In the genomic region with DNA sequence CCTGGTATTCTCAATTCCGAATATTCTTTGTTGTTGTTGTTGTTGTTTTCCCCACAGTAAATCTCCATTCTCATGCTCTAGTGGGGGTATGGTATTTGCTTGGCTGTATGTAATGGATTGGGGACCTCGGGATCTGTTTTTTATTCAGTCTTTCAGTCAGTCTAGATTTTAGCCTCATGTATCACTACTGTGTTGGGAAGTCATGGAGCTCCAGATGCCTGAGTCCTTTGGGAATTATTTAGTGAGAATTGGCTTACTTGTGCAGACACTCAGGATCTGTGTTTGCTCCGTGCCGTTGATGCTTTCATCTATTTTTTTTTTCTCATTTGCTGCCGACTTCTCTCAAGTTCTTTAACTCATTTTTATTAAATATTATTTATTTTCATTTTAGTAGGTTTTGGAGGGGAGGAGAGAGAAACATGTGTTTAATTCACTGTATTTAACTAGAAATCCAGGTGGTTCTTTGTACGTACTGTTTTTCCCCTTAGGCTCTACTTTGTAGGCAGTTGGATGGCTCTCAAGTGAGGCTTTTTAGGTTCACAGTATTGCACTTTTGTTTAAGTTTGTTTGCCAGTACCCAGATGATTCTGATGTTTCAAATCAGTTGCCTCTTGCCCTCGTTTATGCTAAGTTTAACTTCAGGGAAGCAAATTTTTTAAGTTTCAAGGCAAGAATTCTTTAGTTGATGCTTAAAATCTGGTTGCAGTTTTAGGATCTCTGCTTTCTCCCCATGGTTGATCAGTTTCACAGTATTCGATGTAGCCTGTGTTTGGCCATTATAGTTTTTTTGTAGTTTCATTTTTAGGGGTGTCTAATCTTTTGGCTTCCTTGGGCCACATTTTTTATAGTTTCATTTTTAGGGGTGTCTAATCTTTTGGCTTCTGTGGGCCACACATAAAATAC, we compare ENCODE assay signal across 8 cellular contexts. TPM values are rescaled to one million over a fixed set of nuclear protein-coding genes. Genes with fewer than 3 reads are reported as not detected.
DNase-seq lines count a peak whose midpoint lies in the region; ATAC-seq and TF ChIP-seq lines count a peak whose summit lies in the region.

No MANE protein-coding gene starts in this region.

- peaks cover 4 to 65% (median 42%) of the 10 kb centered on the region in 4 donors for H3K4me1 ChIP-seq in stomach

- no peaks in the 10 kb centered on the region for H3K36me3 ChIP-seq in SK-N-MC (ENCODE audit: insufficient read depth, low read length)
- H3K36me3 ChIP-seq in stomach: peaks cover 0 to 3% (median 1%) of the 10 kb centered on the region in 4 donors
- H3K36me3 ChIP-seq in WERI-Rb-1: peaks cover 3% of the 10 kb centered on the region; the same call in 1 of the 2 replicates

- H3K9ac ChIP-seq in SK-N-MC (ENCODE audit: insufficient read length): peak overlapping the region; percentile 79

- 32 to 51% (median 42%) methylated on average over 8 of the region's 8 CpGs for WGBS in stomach, 5 donors

- DNase-seq in NCI-H2081 (lab: John Stamatoyannopoulos, UW) (peak; percentile 15 to 27), NCI-H2081 treated with DMSO at 0.1 percent for 48 hours (lab: John Stamatoyannopoulos, UW) (no peak), SK-N-MC (ENCODE audit: low read depth, low spot score) (no peak), fibroblast of villous mesenchyme (ENCODE audit: low read depth) (no peak), stomach (no peak), WERI-Rb-1 (no peak), GF-D8 (lab: John Stamatoyannopoulos, UW) (no peak)

- ATAC-seq in GM21723 (IDR thresholded peaks at IDR 0.05; ENCODE audit: unreplicated experiment): no peak

- no peaks in the 10 kb centered on the region for H3K9me3 ChIP-seq in SK-N-MC (ENCODE audit: low read depth, low read length)
- no peaks in the 10 kb centered on the region for H3K9me3 ChIP-seq in stomach
- no peaks in the 10 kb centered on the region for H3K9me3 ChIP-seq in WERI-Rb-1 (ENCODE audit: severe bottlenecking)

- H3K4me3 ChIP-seq in SK-N-MC (peak overlapping the region; percentile 77), fibroblast of villous mesenchyme (ENCODE audit: low read depth, low read length) (peak overlapping the region; percentile 21), stomach (peak overlapping the region in 3 of 4 donors; percentile 6 to 16 (median 15)), WERI-Rb-1 (ENCODE audit: low read depth, low read length) (no peak overlapping the region)

- intact Hi-C loops in stomach (cut with DNase I; ENCODE audit: low total_unique reads): no loop called here

- TF ChIP-seq POLR2A in stomach (IDR thresholded peaks at IDR 0.05): no peak

- no peak for TF ChIP-seq EP300 in stomach (IDR thresholded peaks at IDR 0.05)

- H3K27ac ChIP-seq in SK-N-MC (peak overlapping the region; percentile 88), stomach (peak overlapping the region in 4 of 5 donors; percentile 36 to 74 (median 70)), WERI-Rb-1 (no peak overlapping the region)

- TF ChIP-seq CTCF in fibroblast of villous mesenchyme (IDR thresholded peaks at IDR 0.05; ENCODE audit: insufficient read depth, low read depth, low read length): no peak
- TF ChIP-seq CTCF in stomach (IDR thresholded peaks at IDR 0.05): no peak
- TF ChIP-seq CTCF in WERI-Rb-1 (IDR thresholded peaks at IDR 0.05; ENCODE audit: low read depth, low read length): no peak

- H3K27me3 ChIP-seq in stomach (no peaks in the 10 kb centered on the region), WERI-Rb-1 (ENCODE audit: insufficient read depth, low read depth, severe bottlenecking) (no peaks in the 10 kb centered on the region)

RNA-seq across cellular contexts. Expression of gene ZNRF2, which starts 36.9 kb away (rescaled TPM):
- total RNA-seq in fibroblast of villous mesenchyme: 4.8 and 6.5 TPM in 2 replicates
- total RNA-seq in stomach: 100 to 1,000 TPM in 1 of 5 donors, 10 to 100 TPM in 4; 23.3 to 209 (median 29.0) TPM
- 10 to 100 TPM in 2 of 3 donors, 1 to 10 TPM in 1; 5.4 to 13.9 (median 10.3) TPM for polyA plus RNA-seq in stomach

Comparison
In these comparisons a context has a peak if more than half of its experiments do, and no peak if none do; other contexts are left out.
1. DNase-seq: peak in NCI-H2081 (2 of 2); none in NCI-H2081 treated with DMSO at 0.1 percent for 48 hours (single experiment), SK-N-MC (single experiment), fibroblast of villous mesenchyme (single experiment), stomach (single experiment), WERI-Rb-1 (single experiment) and GF-D8 (single experiment).